In genomic region chr11:111419181-111419580, GRCh38 we compare ENCODE assay signal across 24 cellular contexts. TPM values are rescaled to one million over a fixed set of nuclear protein-coding genes. Genes with fewer than 3 reads are reported as not detected.
A peak's percentile ranks its signal among the peaks of the same experiment; 100 is the strongest.
DNase-seq lines count a peak whose midpoint lies in the region; ATAC-seq, FAIRE-seq and TF ChIP-seq lines count a peak whose summit lies in the region.
"Had no signal": no experiment of that assay in that cellular context is flagged by ENCODE, and none has a peak within 500 bp of the region (broad histone marks: within the 10 kb centered on the region; RNA-seq: fewer than 3 reads in every experiment).

No MANE protein-coding gene starts in this region.

- 28 to 32% methylated on average over 4 of the region's 4 CpGs for WGBS in esophagus squamous epithelium, 2 donors
- 64 to 87% (median 83%) methylated on average over 4 of the region's 4 CpGs for WGBS in stomach, 5 donors
- 86 to 88% methylated on average over 4 of the region's 4 CpGs for WGBS in pancreas, 2 donors
- 72 to 87% (median 74%) methylated on average over 4 of the region's 4 CpGs for WGBS in psoas muscle, 3 donors

- H3K27ac ChIP-seq in esophagus squamous epithelium (peak overlapping the region in 3 of 4 donors; percentile 34 to 81 (median 40)), stomach (peak overlapping the region in 3 of 5 donors; percentile 12 to 76 (median 69)), pancreas (peak overlapping the region in 1 of 4 donors; percentile 36), psoas muscle (no peak overlapping the region)
- H3K27ac ChIP-seq: dorsolateral prefrontal cortex had no signal

- no peaks in the 10 kb centered on the region for H3K27me3 ChIP-seq in esophagus squamous epithelium
- H3K27me3 ChIP-seq in stomach: no peaks in the 10 kb centered on the region
- no peaks in the 10 kb centered on the region for H3K27me3 ChIP-seq in pancreas
- H3K27me3 ChIP-seq in psoas muscle (ENCODE audit: insufficient read depth in 3 of 3, low read length in 2 of 3): no peaks in the 10 kb centered on the region
- H3K27me3 ChIP-seq: dorsolateral prefrontal cortex had no signal

- H3K4me1 ChIP-seq in esophagus squamous epithelium: peaks cover 33 to 53% (median 36%) of the 10 kb centered on the region in 3 donors
- peaks cover 36 to 48% (median 38%) of the 10 kb centered on the region in 4 donors for H3K4me1 ChIP-seq in stomach
- H3K4me1 ChIP-seq in pancreas: peaks cover 18 to 27% (median 21%) of the 10 kb centered on the region in 3 donors
- H3K4me1 ChIP-seq in psoas muscle: peaks cover 25% of the 10 kb centered on the region

- no peak for DNase-seq in GM12891 (ENCODE audit: insufficient read length, low spot score)
- DNase-seq in NAMALWA (ENCODE audit: low spot score): peak; percentile 35
- DNase-seq in esophagus squamous epithelium (lab: John Stamatoyannopoulos, UW): no peak
- DNase-seq in stomach: no peak
- DNase-seq in HK-2 (ENCODE audit: unreplicated experiment): no peak
- no peak for DNase-seq in pancreas
- DNase-seq in occipital lobe (lab: John Stamatoyannopoulos, UW): no peak
- no peak for DNase-seq in psoas muscle
- DNase-seq: activated CD4-positive, alpha-beta T cell treated with anti-CD3 and anti-CD28 coated beads for 4 hours; activated CD8-positive, alpha-beta memory T cell treated with anti-CD3 and anti-CD28 coated beads for 24 hours; activated effector memory CD4-positive, alpha-beta T cell treated with Interleukin-2 at 50 U/mL for 16 hours; EL; immature natural killer cell; KBM-7; left colon; mesenchymal stem cell; NCI-H146; stimulated activated CD8-positive, alpha-beta memory T cell treated with anti-CD3 and anti-CD28 coated beads, Interleukin-4, amount 100 ng/mL, for 48 hours had no signal

- no peak for TF ChIP-seq EP300 in stomach (IDR thresholded peaks at IDR 0.05)

- no peaks in the 10 kb centered on the region for H3K9me3 ChIP-seq in esophagus squamous epithelium
- no peaks in the 10 kb centered on the region for H3K9me3 ChIP-seq in stomach
- H3K9me3 ChIP-seq in pancreas: no peaks in the 10 kb centered on the region
- H3K9me3 ChIP-seq in psoas muscle: no peaks in the 10 kb centered on the region

- TF ChIP-seq CTCF in esophagus squamous epithelium (IDR thresholded peaks at IDR 0.05): no peak
- TF ChIP-seq CTCF in stomach (IDR thresholded peaks at IDR 0.05): no peak
- no peak for TF ChIP-seq CTCF in pancreas (IDR thresholded peaks at IDR 0.05)
- TF ChIP-seq CTCF in psoas muscle (IDR thresholded peaks at IDR 0.05): no peak

- TF ChIP-seq POLR2A in GM12891 (IDR thresholded peaks at IDR 0.05; ENCODE audit: low read depth, low read length) (no peak), esophagus squamous epithelium (IDR thresholded peaks at IDR 0.05) (no peak), stomach (IDR thresholded peaks at IDR 0.05) (no peak)

- intact Hi-C loops in esophagus squamous epithelium (cut with DNase I): loop anchor here (5.0 kb wide), 1 partner anchor 122 kb away; the partner anchor contains the start of gene POU2AF3
- intact Hi-C loops in stomach (cut with DNase I; ENCODE audit: low total_unique reads): no loop called here
- intact Hi-C loops in pancreas (cut with DNase I): no loop called here
- intact Hi-C loops in psoas muscle (cut with DNase I): no loop called here

- no peaks in the 10 kb centered on the region for H3K36me3 ChIP-seq in esophagus squamous epithelium
- no peaks in the 10 kb centered on the region for H3K36me3 ChIP-seq in stomach
- H3K36me3 ChIP-seq in pancreas: no peaks in the 10 kb centered on the region
- no peaks in the 10 kb centered on the region for H3K36me3 ChIP-seq in psoas muscle (ENCODE audit: insufficient read depth in 1 of 2, low read depth in 1 of 2)

- H3K4me3 ChIP-seq in esophagus squamous epithelium (no peak overlapping the region), stomach (no peak overlapping the region), pancreas (no peak overlapping the region), psoas muscle (no peak overlapping the region)
- H3K4me3 ChIP-seq: dorsolateral prefrontal cortex, skin epidermis had no signal

- ATAC-seq in pancreas: no peak
- ATAC-seq in psoas muscle: no peak
- ATAC-seq: left colon had no signal

- FAIRE-seq in GM12891 (lab: Jason Lieb, UNC): peak; percentile 93
- FAIRE-seq in pancreas (lab: Jason Lieb, UNC): no peak
- FAIRE-seq: H1 had no signal

TF ChIP-seq in GM12891, 5 proteins besides CTCF, POLR2A, EP300 and RAD21:
- no peak for TF ChIP-seq TAF1 (IDR thresholded peaks at IDR 0.05; ENCODE audit: low read depth, low read length)
- TF ChIP-seq POLR2AphosphoS5 (IDR thresholded peaks at IDR 0.05; ENCODE audit: low read depth, low read length): no peak
- TF ChIP-seq POU2F2 (IDR thresholded peaks at IDR 0.05; ENCODE audit: low read depth, low read length): no peak
- TF ChIP-seq SPI1 (IDR thresholded peaks at IDR 0.05; ENCODE audit: low read depth, low read length): no peak
- no peak for TF ChIP-seq PAX5 (IDR thresholded peaks at IDR 0.05; ENCODE audit: insufficient read depth, low read length, severe bottlenecking)

RNA-seq across cellular contexts. Expression of gene POU2AF1, which starts 40.1 kb away (rescaled TPM):
- 136 TPM for polyA plus RNA-seq in GM12891 (2012; ENCODE audit: low read depth, missing spikeins)
- total RNA-seq in esophagus squamous epithelium (1 to 10 TPM in 2 of 4 donors, under 1 TPM in 1, not detected in 1; 0.57 to 2.2 (median 1.8) TPM), stomach (10 to 100 TPM in 2 of 5 donors, 1 to 10 TPM in 2, not detected in 1; 2.8 to 43.2 (median 14.8) TPM), pancreas (1 to 10 TPM in 1 of 6 donors, under 1 TPM in 5; 0.08 to 2.2 (median 0.41) TPM), occipital lobe (not detected), psoas muscle (under 1 TPM in 2 of 4 donors, not detected in 2; 0.21 to 0.25 TPM)
- polyA plus RNA-seq in stomach (10 to 100 TPM in 1 of 3 donors, 1 to 10 TPM in 2; 7.0 to 12.3 (median 8.8) TPM), pancreas (under 1 TPM; 0.19 to 0.73 TPM), psoas muscle (under 1 TPM in 2 of 3 donors, not detected in 1; 0.01 to 0.05 TPM)
- total RNA-seq: H1, NCI-H460, renal cortical epithelial cell had no signal
- polyA plus RNA-seq: AG04450, H1 had no signal
